Comparison of ENCODE assay signal across 1 cellular context in genomic region chr17:66228887-66229782, GRCh38.
TF ChIP-seq lines count a peak whose summit lies in the region.

A gene with protein sequence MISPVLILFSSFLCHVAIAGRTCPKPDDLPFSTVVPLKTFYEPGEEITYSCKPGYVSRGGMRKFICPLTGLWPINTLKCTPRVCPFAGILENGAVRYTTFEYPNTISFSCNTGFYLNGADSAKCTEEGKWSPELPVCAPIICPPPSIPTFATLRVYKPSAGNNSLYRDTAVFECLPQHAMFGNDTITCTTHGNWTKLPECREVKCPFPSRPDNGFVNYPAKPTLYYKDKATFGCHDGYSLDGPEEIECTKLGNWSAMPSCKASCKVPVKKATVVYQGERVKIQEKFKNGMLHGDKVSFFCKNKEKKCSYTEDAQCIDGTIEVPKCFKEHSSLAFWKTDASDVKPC (minus strand): TSS chr17:66229415. CDS start chr17:66229379, 36 bp downstream.

TF ChIP-seq in HepG2, 621 proteins besides CTCF, POLR2A, EP300 and RAD21 (continued from another document and continues in another):
- peak; percentile 56; the same call in 1 of the 2 replicates for TF ChIP-seq HIC2 (CRISPR knock-in tag; IDR thresholded peaks at IDR 0.05; ENCODE audit: low read depth)
- TF ChIP-seq ZNF616 (CRISPR knock-in tag; IDR thresholded peaks at IDR 0.05; ENCODE audit: low read depth) = no peak
- TF ChIP-seq ZNF350 (CRISPR knock-in tag; IDR thresholded peaks at IDR 0.05; ENCODE audit: borderline replicate concordance, low read depth) = peak; percentile 79; the same call in 1 of the 2 replicates
- TF ChIP-seq, protein P1, sequence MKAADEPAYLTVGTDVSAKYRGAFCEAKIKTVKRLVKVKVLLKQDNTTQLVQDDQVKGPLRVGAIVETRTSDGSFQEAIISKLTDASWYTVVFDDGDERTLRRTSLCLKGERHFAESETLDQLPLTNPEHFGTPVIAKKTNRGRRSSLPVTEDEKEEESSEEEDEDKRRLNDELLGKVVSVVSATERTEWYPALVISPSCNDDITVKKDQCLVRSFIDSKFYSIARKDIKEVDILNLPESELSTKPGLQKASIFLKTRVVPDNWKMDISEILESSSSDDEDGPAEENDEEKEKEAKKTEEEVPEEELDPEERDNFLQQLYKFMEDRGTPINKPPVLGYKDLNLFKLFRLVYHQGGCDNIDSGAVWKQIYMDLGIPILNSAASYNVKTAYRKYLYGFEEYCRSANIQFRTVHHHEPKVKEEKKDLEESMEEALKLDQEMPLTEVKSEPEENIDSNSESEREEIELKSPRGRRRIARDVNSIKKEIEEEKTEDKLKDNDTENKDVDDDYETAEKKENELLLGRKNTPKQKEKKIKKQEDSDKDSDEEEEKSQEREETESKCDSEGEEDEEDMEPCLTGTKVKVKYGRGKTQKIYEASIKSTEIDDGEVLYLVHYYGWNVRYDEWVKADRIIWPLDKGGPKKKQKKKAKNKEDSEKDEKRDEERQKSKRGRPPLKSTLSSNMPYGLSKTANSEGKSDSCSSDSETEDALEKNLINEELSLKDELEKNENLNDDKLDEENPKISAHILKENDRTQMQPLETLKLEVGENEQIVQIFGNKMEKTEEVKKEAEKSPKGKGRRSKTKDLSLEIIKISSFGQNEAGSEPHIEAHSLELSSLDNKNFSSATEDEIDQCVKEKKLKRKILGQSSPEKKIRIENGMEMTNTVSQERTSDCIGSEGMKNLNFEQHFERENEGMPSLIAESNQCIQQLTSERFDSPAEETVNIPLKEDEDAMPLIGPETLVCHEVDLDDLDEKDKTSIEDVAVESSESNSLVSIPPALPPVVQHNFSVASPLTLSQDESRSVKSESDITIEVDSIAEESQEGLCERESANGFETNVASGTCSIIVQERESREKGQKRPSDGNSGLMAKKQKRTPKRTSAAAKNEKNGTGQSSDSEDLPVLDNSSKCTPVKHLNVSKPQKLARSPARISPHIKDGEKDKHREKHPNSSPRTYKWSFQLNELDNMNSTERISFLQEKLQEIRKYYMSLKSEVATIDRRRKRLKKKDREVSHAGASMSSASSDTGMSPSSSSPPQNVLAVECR (CRISPR knock-in tag; IDR thresholded peaks at IDR 0.05; ENCODE audit: borderline replicate concordance) = peak; percentile 35; the same call in 1 of the 2 replicates
- peak; percentile 52; the same call in 1 of the 2 replicates for TF ChIP-seq ZBTB14 (CRISPR knock-in tag; IDR thresholded peaks at IDR 0.05)
- TF ChIP-seq ZNF816 (CRISPR knock-in tag; IDR thresholded peaks at IDR 0.05; ENCODE audit: borderline replicate concordance) = peak; percentile 93
- no peak for TF ChIP-seq ZBED4 (CRISPR knock-in tag; IDR thresholded peaks at IDR 0.05; ENCODE audit: borderline replicate concordance)
- TF ChIP-seq, protein P2, sequence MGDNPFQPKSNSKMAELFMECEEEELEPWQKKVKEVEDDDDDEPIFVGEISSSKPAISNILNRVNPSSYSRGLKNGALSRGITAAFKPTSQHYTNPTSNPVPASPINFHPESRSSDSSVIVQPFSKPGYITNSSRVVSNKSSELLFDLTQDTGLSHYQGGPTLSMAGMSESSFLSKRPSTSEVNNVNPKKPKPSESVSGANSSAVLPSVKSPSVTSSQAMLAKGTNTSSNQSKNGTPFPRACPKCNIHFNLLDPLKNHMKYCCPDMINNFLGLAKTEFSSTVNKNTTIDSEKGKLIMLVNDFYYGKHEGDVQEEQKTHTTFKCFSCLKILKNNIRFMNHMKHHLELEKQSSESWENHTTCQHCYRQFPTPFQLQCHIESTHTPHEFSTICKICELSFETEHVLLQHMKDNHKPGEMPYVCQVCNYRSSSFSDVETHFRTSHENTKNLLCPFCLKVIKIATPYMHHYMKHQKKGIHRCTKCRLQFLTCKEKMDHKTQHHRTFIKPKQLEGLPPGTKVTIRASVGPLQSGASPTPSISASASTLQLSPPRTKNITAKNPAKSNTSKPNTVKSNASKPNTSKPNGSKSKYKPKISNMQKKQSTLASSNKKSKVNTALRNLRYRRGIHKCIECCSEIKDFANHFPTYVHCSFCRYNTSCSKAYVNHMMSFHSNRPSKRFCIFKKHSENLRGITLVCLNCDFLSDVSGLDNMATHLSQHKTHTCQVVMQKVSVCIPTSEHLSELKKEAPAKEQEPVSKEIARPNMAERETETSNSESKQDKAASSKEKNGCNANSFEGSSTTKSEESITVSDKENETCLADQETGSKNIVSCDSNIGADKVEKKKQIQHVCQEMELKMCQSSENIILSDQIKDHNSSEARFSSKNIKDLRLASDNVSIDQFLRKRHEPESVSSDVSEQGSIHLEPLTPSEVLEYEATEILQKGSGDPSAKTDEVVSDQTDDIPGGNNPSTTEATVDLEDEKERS (CRISPR knock-in tag; IDR thresholded peaks at IDR 0.05) = peak; percentile 82
- TF ChIP-seq GABPB1 (CRISPR knock-in tag; IDR thresholded peaks at IDR 0.05) = no peak; the same call in 1 of the 2 replicates
- peak; percentile 91 for TF ChIP-seq ZNF644 (CRISPR knock-in tag; IDR thresholded peaks at IDR 0.05; ENCODE audit: low read depth)
- 0 out of 2 replicates have a peak, but pooled peaks have one; percentile 25 for TF ChIP-seq HNRNPL (IDR thresholded peaks at IDR 0.05; ENCODE audit: low read depth, low read length)
- 0 out of 2 replicates have a peak, but pooled peaks have one; percentile 51 for TF ChIP-seq MBD4 (IDR thresholded peaks at IDR 0.05; ENCODE audit: borderline replicate concordance, low read length)
- TF ChIP-seq ZFP90 (CRISPR knock-in tag; IDR thresholded peaks at IDR 0.05; ENCODE audit: borderline replicate concordance) = peak; percentile 80; the same call in 1 of the 2 replicates
- TF ChIP-seq ZNF670 (CRISPR knock-in tag; IDR thresholded peaks at IDR 0.05; ENCODE audit: borderline replicate concordance) = no peak
- peak; percentile 42; the same call in 1 of the 2 replicates for TF ChIP-seq SSRP1 (CRISPR knock-in tag; IDR thresholded peaks at IDR 0.05)
- 0 out of 2 replicates have a peak, but pooled peaks have one; percentile 48 for TF ChIP-seq MLLT10 (CRISPR knock-in tag; IDR thresholded peaks at IDR 0.05)
- TF ChIP-seq CAMTA2 (CRISPR knock-in tag; IDR thresholded peaks at IDR 0.05; ENCODE audit: borderline replicate concordance) = 0 out of 2 replicates have a peak, but pooled peaks have one; percentile 68
- no peak for TF ChIP-seq CERS6 (CRISPR knock-in tag; IDR thresholded peaks at IDR 0.05)
- peak; percentile 49 for TF ChIP-seq ZNF883 (CRISPR knock-in tag; IDR thresholded peaks at IDR 0.05; ENCODE audit: not compliant biosample characterization)
- TF ChIP-seq ZNF784 (CRISPR knock-in tag; IDR thresholded peaks at IDR 0.05; ENCODE audit: borderline replicate concordance) = peak; percentile 54; the same call in 1 of the 2 replicates
- peak; percentile 19 for TF ChIP-seq YY1 (IDR thresholded peaks at IDR 0.05; ENCODE audit: insufficient read depth, insufficient replicate concordance, low read depth, low read length)
- TF ChIP-seq ZNF878 (CRISPR knock-in tag; IDR thresholded peaks at IDR 0.05) = peak; percentile 66; the same call in 1 of the 2 replicates
- TF ChIP-seq KAT7 (CRISPR knock-in tag; IDR thresholded peaks at IDR 0.05; ENCODE audit: borderline replicate concordance) = peak; percentile 92
- TF ChIP-seq ZNF850 (CRISPR knock-in tag; conservative IDR thresholded peaks at IDR 0.05) = no peak
- TF ChIP-seq HNF1B (CRISPR knock-in tag; IDR thresholded peaks at IDR 0.05) = peak; percentile 95
- TF ChIP-seq PRMT3 (CRISPR knock-in tag; IDR thresholded peaks at IDR 0.05; ENCODE audit: borderline replicate concordance, low read depth) = no peak
- peak; percentile 22; the same call in 1 of the 2 replicates for TF ChIP-seq ZMAT3 (CRISPR knock-in tag; conservative IDR thresholded peaks at IDR 0.05)
- TF ChIP-seq KDM5B (CRISPR knock-in tag; IDR thresholded peaks at IDR 0.05; ENCODE audit: borderline replicate concordance) = 0 out of 2 replicates have a peak, but pooled peaks have one; percentile 68
- 0 out of 2 replicates have a peak, but pooled peaks have one; percentile 67 for TF ChIP-seq REL (CRISPR knock-in tag; conservative IDR thresholded peaks at IDR 0.05)
- peak; percentile 82 for TF ChIP-seq PHF5A (CRISPR knock-in tag; IDR thresholded peaks at IDR 0.05; ENCODE audit: low read depth, unreplicated experiment)
- 0 out of 2 replicates have a peak, but pooled peaks have one; percentile 18 for TF ChIP-seq CREB1 (IDR thresholded peaks at IDR 0.05)
- TF ChIP-seq CREB1 (CRISPR knock-in tag; IDR thresholded peaks at IDR 0.05) = peak; percentile 75
- TF ChIP-seq LCORL (IDR thresholded peaks at IDR 0.05) = 0 out of 2 replicates have a peak, but pooled peaks have one; percentile 15
- TF ChIP-seq LCORL (CRISPR knock-in tag; IDR thresholded peaks at IDR 0.05) = peak; percentile 17; the same call in 1 of the 2 replicates
- TF ChIP-seq ATF1 (CRISPR knock-in tag; IDR thresholded peaks at IDR 0.05) = peak; percentile 46; the same call in 1 of the 2 replicates
- TF ChIP-seq ZNF414 (CRISPR knock-in tag; IDR thresholded peaks at IDR 0.05) = no peak
- TF ChIP-seq SALL2 (CRISPR knock-in tag; IDR thresholded peaks at IDR 0.05) = peak; percentile 65; the same call in 1 of the 2 replicates
- peak; percentile 95 for TF ChIP-seq ERF (CRISPR knock-in tag; IDR thresholded peaks at IDR 0.05)
- TF ChIP-seq NFIC (IDR thresholded peaks at IDR 0.05; ENCODE audit: low read length) = peak; percentile 70; the same call in 1 of the 2 replicates
